In genomic region chr1:79074975-79075374, GRCh38 we compare ENCODE assay signal across 22 cellular contexts.
DNase-seq lines count a peak whose midpoint lies in the region; ATAC-seq and TF ChIP-seq lines count a peak whose summit lies in the region.
"Had no signal": no experiment of that assay in that cellular context is flagged by ENCODE, and none has a peak within 500 bp of the region (broad histone marks: within the 10 kb centered on the region; RNA-seq: fewer than 3 reads in every experiment).

No MANE protein-coding gene starts in this region.

- H3K4me1 Mint-ChIP-seq in effector memory CD8-positive, alpha-beta T cell (ENCODE audit: low read depth in 2 of 2), result no peaks in the 10 kb centered on the region
- H3K4me1 Mint-ChIP-seq: CD4-positive, alpha-beta memory T cell had no signal

- no peak overlapping the region for H3K27ac Mint-ChIP-seq in effector memory CD8-positive, alpha-beta T cell
- H3K27ac Mint-ChIP-seq: CD4-positive, alpha-beta memory T cell had no signal

- H3K27me3 ChIP-seq in H7 (ENCODE audit: control insufficient read depth, insufficient read depth, low read length), result no peaks in the 10 kb centered on the region
- H3K27me3 ChIP-seq: BLaER1 treated with 17β-estradiol and CSF1 and Interleukin-3, amounts not matched to agents 10 nM and 100 nM; MG63 had no signal

- H3K36me3 Mint-ChIP-seq in effector memory CD8-positive, alpha-beta T cell (ENCODE audit: insufficient read depth), result no peaks in the 10 kb centered on the region
- H3K36me3 Mint-ChIP-seq: CD4-positive, alpha-beta memory T cell had no signal

- H3K4me3 ChIP-seq in fibroblast of mammary gland (ENCODE audit: control insufficient read depth, low read depth, low read length) (no peak overlapping the region), H7 (ENCODE audit: insufficient read depth, low read depth, low read length) (no peak overlapping the region)
- H3K4me3 ChIP-seq: BLaER1 treated with 17β-estradiol and CSF1 and Interleukin-3, amounts not matched to agents 10 nM and 100 nM; MG63 had no signal

- TF ChIP-seq CTCF in VCaP (conservative IDR thresholded peaks at IDR 0.05) (no peak), fibroblast of mammary gland (conservative IDR thresholded peaks at IDR 0.05; ENCODE audit: control insufficient read depth, insufficient read depth, low read depth, low read length) (no peak)

- no peaks in the 10 kb centered on the region for H3K36me3 ChIP-seq in H7 (replicated peaks; ENCODE audit: control insufficient read depth, insufficient read depth, low read length)
- H3K36me3 ChIP-seq: MG63 had no signal

- DNase-seq in D341Med (ENCODE audit: low spot score), result peak; percentile 41
- DNase-seq in NCI-H524 (lab: John Stamatoyannopoulos, UW), result peak; percentile 30 to 76
- peak; percentile 26 for DNase-seq in fibroblast of mammary gland (ENCODE audit: low read depth)
- DNase-seq in H7, result no peak
- DNase-seq in effector memory CD8-positive, alpha-beta T cell, result no peak
- no peak for DNase-seq in SHP77 treated with DMSO at 0.1 percent for 48 hours (lab: John Stamatoyannopoulos, UW)
- DNase-seq: 8988T; Caco-2; CD4-positive, alpha-beta memory T cell; DMS53; GDM1; GOT3; Kasumi-1; MG63; NCI-H1417; NCI-H1694 treated with DMSO at 0.1 percent for 48 hours; NCI-H2081 treated with DMSO at 0.1 percent for 48 hours; NCI-H2171 treated with DMSO at 0.1 percent for 48 hours; NCI-H748 treated with DMSO at 0.1 percent for 48 hours had no signal

- no peaks in the 10 kb centered on the region for H3K27me3 Mint-ChIP-seq in effector memory CD8-positive, alpha-beta T cell
- H3K27me3 Mint-ChIP-seq: CD4-positive, alpha-beta memory T cell had no signal

- H3K4me3 Mint-ChIP-seq in effector memory CD8-positive, alpha-beta T cell, result no peak overlapping the region
- H3K4me3 Mint-ChIP-seq: CD4-positive, alpha-beta memory T cell had no signal

- H3K27ac ChIP-seq in VCaP, result peak overlapping the region; percentile 4; the same call in 1 of the 2 replicates
- H3K27ac ChIP-seq: BLaER1 treated with 17β-estradiol and CSF1 and Interleukin-3, amounts not matched to agents 10 nM and 100 nM had no signal

- H3K9me3 Mint-ChIP-seq in effector memory CD8-positive, alpha-beta T cell, result peaks cover 11 to 20% of the 10 kb centered on the region in 2 donors

- no peak for ATAC-seq in effector memory CD8-positive, alpha-beta T cell (replicated peaks)
- ATAC-seq: Right ventricle myocardium inferior had no signal

Comparison
In these comparisons a context has a peak if more than half of its experiments do, and no peak if none do; other contexts are left out.
1. DNase-seq: peak in D341Med (single experiment), NCI-H524 (2 of 2) and fibroblast of mammary gland (single experiment); none in H7 (single experiment), effector memory CD8-positive, alpha-beta T cell (0 of 3) and SHP77 treated with DMSO at 0.1 percent for 48 hours (single experiment).